1 cellular context compared by ENCODE assay signal in the genomic region with DNA sequence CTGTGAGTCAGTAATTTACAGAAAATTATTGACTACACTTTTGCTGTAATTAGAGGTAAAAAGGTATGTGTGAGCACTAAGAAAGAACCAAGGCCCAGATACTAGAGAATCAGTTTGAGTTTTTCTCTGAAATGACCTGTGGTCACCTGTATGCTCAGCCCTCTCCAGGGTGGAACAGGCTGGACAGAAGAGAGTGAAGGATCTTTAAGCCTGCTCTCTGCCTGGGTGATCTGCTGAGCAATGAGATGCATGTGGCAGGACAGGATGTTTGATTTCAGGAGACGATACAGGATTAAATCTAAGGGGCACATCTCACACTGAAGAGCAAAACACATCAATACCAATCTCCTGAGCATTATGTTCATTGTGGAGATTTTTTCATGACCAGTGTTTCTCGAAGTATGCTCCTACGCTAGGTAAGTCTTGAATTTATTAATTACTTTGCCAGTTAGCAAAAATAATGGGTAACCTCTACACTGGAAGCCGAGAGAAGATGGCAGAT.
A peak's percentile ranks its signal among the peaks of the same experiment; 100 is the strongest.
TF ChIP-seq lines count a peak whose summit lies in the region.

No MANE protein-coding gene starts in this region.

TF ChIP-seq in H1, 55 proteins besides CTCF, POLR2A, EP300 and RAD21:
- TF ChIP-seq SAP30 (IDR thresholded peaks at IDR 0.05; ENCODE audit: insufficient read depth, insufficient replicate concordance, low read length) = no peak
- TF ChIP-seq GABPA (IDR thresholded peaks at IDR 0.05; ENCODE audit: borderline replicate concordance, insufficient read depth, low read length) = no peak
- TF ChIP-seq NANOG (IDR thresholded peaks at IDR 0.05; ENCODE audit: insufficient read depth, low read depth, low read length, poor library complexity, severe bottlenecking) = no peak
- TF ChIP-seq CREB1 (IDR thresholded peaks at IDR 0.05) = no peak
- TF ChIP-seq NRF1 (IDR thresholded peaks at IDR 0.05; ENCODE audit: low read depth, low read length) = no peak
- TF ChIP-seq CEBPB (IDR thresholded peaks at IDR 0.05; ENCODE audit: low read depth, low read length) = no peak
- 0 out of 2 replicates have a peak, but pooled peaks have one; percentile 34 for TF ChIP-seq POLR2AphosphoS5 (IDR thresholded peaks at IDR 0.05; ENCODE audit: low read depth, low read length)
